In genomic region chr12:46024099-46024498, GRCh38 we compare ENCODE assay signal across 1 cellular context.
TF ChIP-seq lines count a peak whose summit lies in the region.

No MANE protein-coding gene starts in this region.

TF ChIP-seq in HepG2, 621 proteins besides CTCF, POLR2A, EP300 and RAD21 (continued from another document):
- peak; percentile 50 for TF ChIP-seq ZNF574 (CRISPR knock-in tag; IDR thresholded peaks at IDR 0.05)
- TF ChIP-seq FOXA1 (IDR thresholded peaks at IDR 0.05), result no peak
- TF ChIP-seq FOXA1 (CRISPR knock-in tag; IDR thresholded peaks at IDR 0.05), result 0 out of 2 replicates have a peak, but pooled peaks have one; percentile 24
